ENCODE assay signal across 8 cellular contexts in the genomic region with DNA sequence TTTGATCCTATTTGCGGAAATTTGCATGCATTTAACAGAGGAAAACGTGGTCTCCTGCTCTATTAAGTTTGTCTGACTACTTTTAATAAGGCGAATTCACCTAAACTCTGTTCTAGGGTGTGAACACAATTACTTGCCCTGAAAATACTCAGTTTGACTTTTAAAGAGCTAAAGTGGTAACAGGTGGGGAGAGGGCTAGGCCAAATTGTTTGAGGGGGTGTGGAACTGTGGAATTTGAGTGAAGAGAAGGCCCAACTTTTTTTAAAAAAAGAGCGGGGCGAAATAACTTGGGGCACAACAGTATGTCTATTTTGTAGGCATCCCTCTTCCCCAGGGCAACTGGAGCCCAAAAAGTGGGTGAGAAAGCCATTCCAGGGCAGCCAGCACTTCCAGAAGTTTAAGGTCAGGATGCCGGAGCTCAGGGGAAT. TPM values are rescaled to one million over a fixed set of nuclear protein-coding genes. Genes with fewer than 3 reads are reported as not detected.
DNase-seq lines count a peak whose midpoint lies in the region; ATAC-seq, FAIRE-seq and TF ChIP-seq lines count a peak whose summit lies in the region.

No MANE protein-coding gene starts in this region.

- CTCF ChIA-PET in K562 (lab: Yijun Ruan, JAX; ENCODE audit: low intra/inter-chr PET ratio), result no interaction called here

- peaks cover 33% of the 10 kb centered on the region for H4K20me1 ChIP-seq in K562 (replicated peaks; ENCODE audit: control insufficient read depth, insufficient read depth, low read length)

- H3K9me1 ChIP-seq in K562 (ENCODE audit: control insufficient read depth, insufficient read depth, low read length), result peaks cover 3% of the 10 kb centered on the region

- ATAC-seq in GM19397 (IDR thresholded peaks at IDR 0.05; ENCODE audit: unreplicated experiment), result peak; percentile 18
- peak; percentile 1 for ATAC-seq in HG03457 (IDR thresholded peaks at IDR 0.05; ENCODE audit: unreplicated experiment)
- peak; percentile 1; the same call in 1 of the 3 replicates for ATAC-seq in K562

- no peak for TF ChIP-seq RAD21 in K562 (CRISPR knock-in tag; conservative IDR thresholded peaks at IDR 0.05 in 1 of 2, IDR thresholded peaks at IDR 0.05 in 1 of 2)

- POLR2A ChIA-PET in K562 (lab: Yijun Ruan, JAX), result interaction anchor here (2.2 to 2.8 kb wide), 2 partner anchors 10 to 14 kb away, joined by 6 to 15 read pairs; no protein-coding TSS in a partner anchor

- peaks cover 45% of the 10 kb centered on the region for H3K79me2 ChIP-seq in K562 (ENCODE audit: control insufficient read depth, insufficient read depth, low read length)

- BruUV-seq in K562 (replicated peaks; lab: Mats Ljungman, UMichigan), result no TSS peak

- TF ChIP-seq POLR2A in K562 (conservative IDR thresholded peaks at IDR 0.05), result no peak

- H3K9me3 ChIP-seq in K562 (replicated peaks; ENCODE audit: control insufficient read depth, insufficient read depth, low read depth, low read length) (no peaks in the 10 kb centered on the region), muscle layer of colon (ENCODE audit: low read length) (no peaks in the 10 kb centered on the region)

- H3K4me2 ChIP-seq in K562 (ENCODE audit: insufficient read depth, low read length), result peak overlapping the region; percentile 92

- H3K9ac ChIP-seq in K562 (ENCODE audit: insufficient read depth in 1 of 2, low read depth in 2 of 2, low read length in 2 of 2) (peak overlapping the region; percentile 97 to 100), muscle layer of colon (ENCODE audit: low read length) (peak overlapping the region; percentile 98)

- no peak for FAIRE-seq in K562 (lab: Jason Lieb, UNC)

- no peak for TF ChIP-seq EP300 in K562 (IDR thresholded peaks at IDR 0.05; ENCODE audit: low read length)

- in situ Hi-C loops in K562 (cut with MboI), result no loop called here

- peak overlapping the region; percentile 100 for H3K27ac ChIP-seq in K562 (ENCODE audit: extremely low read depth, low read depth, low read length)
- peak overlapping the region; percentile 94 for H3K27ac ChIP-seq in muscle layer of colon (ENCODE audit: low read depth, low read length)

- TF ChIP-seq CTCF in AG09309 (IDR thresholded peaks at IDR 0.05; ENCODE audit: control insufficient read depth, insufficient read depth, low read depth, low read length, missing control alignments) (no peak), K562 (IDR thresholded peaks at IDR 0.05 in 2 of 3, conservative IDR thresholded peaks at IDR 0.05 in 1 of 3; ENCODE audit: insufficient read depth in 2 of 3, low read depth in 1 of 3, low read length in 3 of 3) (no peak; a peak in 1 of 6 replicates)

- H2AFZ ChIP-seq in K562 (ENCODE audit: low read depth, low read length), result peak overlapping the region; percentile 99

- H3K4me3 ChIP-seq in AG09309 (ENCODE audit: control insufficient read depth, low read depth, low read length) (peak overlapping the region; percentile 62), K562 (peak overlapping the region; percentile 99), muscle layer of colon (ENCODE audit: low read depth in 1 of 2, low read length in 2 of 2) (peak overlapping the region; percentile 97 to 98)

- WGBS in K562 (ENCODE audit: insufficient coverage, low coverage, missing lambda C conversion rate), result 17% methylated on average over 6 of the region's 6 CpGs

- H3K4me1 ChIP-seq in K562 (replicated peaks in 1 of 2; ENCODE audit: control insufficient read depth in 2 of 2, insufficient read depth in 2 of 2, low read length in 2 of 2) (peaks cover 3 to 12% of the 10 kb centered on the region in 2 experiments; a peak in 3 of 5 replicates), muscle layer of colon (ENCODE audit: insufficient read depth, low read length) (peaks cover 17% of the 10 kb centered on the region)

- H3K36me3 ChIP-seq in K562 (ENCODE audit: control insufficient read depth, insufficient read depth, low read length) (peaks cover 31% of the 10 kb centered on the region), muscle layer of colon (ENCODE audit: insufficient read depth, low read length) (no peaks in the 10 kb centered on the region)

- intact Hi-C loops in K562 (cut with micrococcal nuclease), result loop anchor here (2.0 to 10.0 kb wide), 3 partner anchors 77 to 793 kb away; partner anchors contain the start of gene DNAJC19

- DNase-seq in AG09309 (ENCODE audit: low read depth) (no peak), K562 (ENCODE audit: extremely low read depth in 1 of 4, low spot score in 3 of 4) (no peak), NCI-H1048 (lab: John Stamatoyannopoulos, UW) (no peak), HK-2 (ENCODE audit: unreplicated experiment) (no peak), GM19238 (ENCODE audit: insufficient read length, low spot score) (no peak)

- H3K27me3 ChIP-seq in K562 (ENCODE audit: control insufficient read depth in 2 of 2, insufficient read depth in 2 of 2, low read length in 2 of 2) (no peaks in the 10 kb centered on the region), muscle layer of colon (ENCODE audit: control insufficient read depth in 1 of 2, insufficient read depth in 2 of 2, low read length in 2 of 2) (no peaks in the 10 kb centered on the region)

TF ChIP-seq in K562, 482 proteins besides CTCF, POLR2A, EP300 and RAD21 (continues in another document):
- TF ChIP-seq ZNF75A (CRISPR knock-in tag; IDR thresholded peaks at IDR 0.05) (no peak), SREBF2 (CRISPR knock-in tag; IDR thresholded peaks at IDR 0.05) (no peak), RBM22 (IDR thresholded peaks at IDR 0.05; ENCODE audit: low read depth, low read length, poor library complexity, severe bottlenecking) (no peak), NR2C1 (IDR thresholded peaks at IDR 0.05) (no peak), NR2C1 (tag; IDR thresholded peaks at IDR 0.05) (no peak), POLR2H (tag; IDR thresholded peaks at IDR 0.05; ENCODE audit: low read depth) (0 out of 2 replicates have a peak, but pooled peaks have one; percentile 3), SMC3 (conservative IDR thresholded peaks at IDR 0.05; ENCODE audit: insufficient read depth, low read depth, low read length) (no peak), MTA2 (IDR thresholded peaks at IDR 0.05; ENCODE audit: low read depth) (no peak), RAD51 (IDR thresholded peaks at IDR 0.05; ENCODE audit: borderline replicate concordance, low read depth) (no peak)
- TF ChIP-seq, protein P1, sequence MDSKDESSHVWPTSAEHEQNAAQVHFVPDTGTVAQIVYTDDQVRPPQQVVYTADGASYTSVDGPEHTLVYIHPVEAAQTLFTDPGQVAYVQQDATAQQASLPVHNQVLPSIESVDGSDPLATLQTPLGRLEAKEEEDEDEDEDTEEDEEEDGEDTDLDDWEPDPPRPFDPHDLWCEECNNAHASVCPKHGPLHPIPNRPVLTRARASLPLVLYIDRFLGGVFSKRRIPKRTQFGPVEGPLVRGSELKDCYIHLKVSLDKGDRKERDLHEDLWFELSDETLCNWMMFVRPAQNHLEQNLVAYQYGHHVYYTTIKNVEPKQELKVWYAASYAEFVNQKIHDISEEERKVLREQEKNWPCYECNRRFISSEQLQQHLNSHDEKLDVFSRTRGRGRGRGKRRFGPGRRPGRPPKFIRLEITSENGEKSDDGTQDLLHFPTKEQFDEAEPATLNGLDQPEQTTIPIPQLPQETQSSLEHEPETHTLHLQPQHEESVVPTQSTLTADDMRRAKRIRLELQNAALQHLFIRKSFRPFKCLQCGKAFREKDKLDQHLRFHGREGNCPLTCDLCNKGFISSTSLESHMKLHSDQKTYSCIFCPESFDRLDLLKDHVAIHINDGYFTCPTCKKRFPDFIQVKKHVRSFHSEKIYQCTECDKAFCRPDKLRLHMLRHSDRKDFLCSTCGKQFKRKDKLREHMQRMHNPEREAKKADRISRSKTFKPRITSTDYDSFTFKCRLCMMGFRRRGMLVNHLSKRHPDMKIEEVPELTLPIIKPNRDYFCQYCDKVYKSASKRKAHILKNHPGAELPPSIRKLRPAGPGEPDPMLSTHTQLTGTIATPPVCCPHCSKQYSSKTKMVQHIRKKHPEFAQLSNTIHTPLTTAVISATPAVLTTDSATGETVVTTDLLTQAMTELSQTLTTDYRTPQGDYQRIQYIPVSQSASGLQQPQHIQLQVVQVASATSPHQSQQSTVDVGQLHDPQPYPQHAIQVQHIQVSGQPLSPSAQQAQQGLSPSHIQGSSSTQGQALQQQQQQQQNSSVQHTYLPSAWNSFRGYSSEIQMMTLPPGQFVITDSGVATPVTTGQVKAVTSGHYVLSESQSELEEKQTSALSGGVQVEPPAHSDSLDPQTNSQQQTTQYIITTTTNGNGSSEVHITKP (IDR thresholded peaks at IDR 0.05; ENCODE audit: partially characterized antibody), result peak; percentile 71

RNA-seq across cellular contexts. Expression of gene FXR1, which starts 0.6 kb away (rescaled TPM):
- total RNA-seq in K562 (2011; cell fraction: chromatin; rRNA removed; ENCODE audit: low replicate concordance), result 103 and 392 TPM in 2 replicates
- total RNA-seq in K562 (2011; cell fraction: nucleolus; rRNA removed), result 49.9 and 73.3 TPM in 2 replicates
- 169 and 262 TPM in 2 replicates for total RNA-seq in K562 (2011; cell fraction: nucleoplasm; rRNA removed)
- 128 and 137 TPM in 2 replicates for total RNA-seq in K562 (2014; rRNA removed)
- total RNA-seq in K562 (2014; rRNA removed; fragmentation: Illumina TruSeq; extraction: Trizol), result 143 and 166 TPM in 2 replicates
- total RNA-seq in K562 (2015; rRNA removed; fragmentation: Illumina TruSeq; extraction: Trizol), result 131 and 136 TPM in 2 replicates
- total RNA-seq in K562 (2021), result 122 and 123 TPM in 2 replicates
- 161 and 177 TPM in 2 replicates for polyA plus RNA-seq in K562 (2011; rRNA removed)
- 52.4 and 113 TPM in 2 replicates for polyA plus RNA-seq in K562 (2011; cell fraction: cytosol; rRNA removed)
- 75.7 and 119 TPM in 2 replicates for polyA plus RNA-seq in K562 (2011; cell fraction: nucleus; rRNA removed)
- 105 and 124 TPM in 2 replicates for polyA plus RNA-seq in K562 (2012)
- polyA plus RNA-seq in K562 (2014; fragmentation: Illumina TruSeq; extraction: Trizol), result 132 and 150 TPM in 2 replicates
- 10 to 100 TPM; 59.4 to 81.1 TPM for polyA plus RNA-seq in K562 (2014; fragmentation: Nextera tagmentation; extraction: Ambion mirVana)
- 123 and 136 TPM in 2 replicates for polyA plus RNA-seq in K562 (2014; rRNA removed)
- polyA minus RNA-seq in K562 (2011; rRNA and poly(A)+ RNA removed), result 363 and 437 TPM in 2 replicates
- polyA minus RNA-seq in K562 (2011; cell fraction: cytosol; rRNA and poly(A)+ RNA removed), result 85.6 and 88.1 TPM in 2 replicates
- 117 and 226 TPM in 2 replicates for polyA minus RNA-seq in K562 (2011; cell fraction: nucleus; rRNA and poly(A)+ RNA removed)
